Comparison of ENCODE assay signal across 8 cellular contexts in genomic region chr9:72365525-72366256, GRCh38. TPM values are rescaled to one million over a fixed set of nuclear protein-coding genes. Genes with fewer than 3 reads are reported as not detected.
DNase-seq lines count a peak whose midpoint lies in the region; ATAC-seq and TF ChIP-seq lines count a peak whose summit lies in the region.

No MANE protein-coding gene starts in this region.

- H3K4me1 ChIP-seq in A673 (ENCODE audit: insufficient read depth, low read length, poor library complexity, severe bottlenecking), result peaks cover 18% of the 10 kb centered on the region

- TF ChIP-seq CTCF in A673 (conservative IDR thresholded peaks at IDR 0.05; ENCODE audit: low read depth, low read length), result 0 out of 2 replicates have a peak, but pooled peaks have one; percentile 16

- H3K27me3 ChIP-seq in A673 (replicated peaks; ENCODE audit: insufficient read depth, low read depth, low read length, poor library complexity), result no peaks in the 10 kb centered on the region

- BruUV-seq in A673 (replicated peaks; lab: Mats Ljungman, UMichigan), result TSS peak; percentile 96

- DNase-seq in A673 (ENCODE audit: low spot score), result peak; percentile 71
- peak; percentile 63 for DNase-seq in NCI-H345 treated with DMSO at 0.1 percent for 48 hours (lab: John Stamatoyannopoulos, UW; ENCODE audit: unreplicated experiment)
- peak; percentile 39 to 52 for DNase-seq in activated CD4-positive, alpha-beta T cell treated with anti-CD3 and anti-CD28 coated beads, Interleukin-2, amount 50 U/mL, for 4 hours
- peak; percentile 88 for DNase-seq in dermis blood vessel endothelial cell
- DNase-seq in left lobe of liver (ENCODE audit: low spot score), result peak; percentile 94
- peak; percentile 53 for DNase-seq in stimulated activated CD4-positive, alpha-beta T cell treated with anti-CD3 and anti-CD28 coated beads, Interleukin-1b, Interleukin-23, amount 100 ng/mL, for 48 hours

- intact Hi-C loops in A673 (cut with micrococcal nuclease; ENCODE audit: unreplicated experiment), result no loop called here

- H3K27ac ChIP-seq in A673 (ENCODE audit: low read depth, low read length, poor library complexity, severe bottlenecking), result peak overlapping the region; percentile 97

- ATAC-seq in GM18867 (IDR thresholded peaks at IDR 0.05; ENCODE audit: unreplicated experiment), result peak; percentile 43
- ATAC-seq in HG03108 (IDR thresholded peaks at IDR 0.05; ENCODE audit: unreplicated experiment), result peak; percentile 20
- ATAC-seq in left lobe of liver, result peak; percentile 56

- CTCF ChIA-PET in A673 (lab: Charles Lee), result interaction anchor here (0.9 kb wide), 1 partner anchor 73 kb away, joined by 3 read pairs; no protein-coding TSS in a partner anchor

- peak overlapping the region; percentile 95 for H3K4me3 ChIP-seq in A673 (ENCODE audit: low read depth, low read length, poor library complexity, severe bottlenecking)

- H3K9me3 ChIP-seq in A673 (ENCODE audit: low read depth, low read length, poor library complexity, severe bottlenecking), result no peaks in the 10 kb centered on the region

- POLR2A ChIA-PET in A673 (lab: Charles Lee; ENCODE audit: low non-redundant PET), result interaction anchor here (0.6 kb wide), 3 partner anchors 73 to 381 kb away, joined by 3 to 5 read pairs (median 3); no protein-coding TSS in a partner anchor

- peaks cover 24% of the 10 kb centered on the region for H3K36me3 ChIP-seq in A673 (ENCODE audit: insufficient read depth, low read length, poor library complexity, severe bottlenecking)

RNA-seq across cellular contexts. Expression of gene ZFAND5, which starts 0.7 kb away (rescaled TPM):
- total RNA-seq in A673 (2021) (169 and 194 TPM in 2 replicates), dermis blood vessel endothelial cell (91.6 and 98.9 TPM in 2 replicates), left lobe of liver (83.9 TPM)

Comparison
In these comparisons a context has a peak if more than half of its experiments do, and no peak if none do; other contexts are left out.
1. Peak in every context shown above with its lines: DNase-seq, ATAC-seq, H3K4me3 ChIP-seq and H3K27ac ChIP-seq.